Comparison of ENCODE assay signal across 10 cellular contexts in the genomic region with DNA sequence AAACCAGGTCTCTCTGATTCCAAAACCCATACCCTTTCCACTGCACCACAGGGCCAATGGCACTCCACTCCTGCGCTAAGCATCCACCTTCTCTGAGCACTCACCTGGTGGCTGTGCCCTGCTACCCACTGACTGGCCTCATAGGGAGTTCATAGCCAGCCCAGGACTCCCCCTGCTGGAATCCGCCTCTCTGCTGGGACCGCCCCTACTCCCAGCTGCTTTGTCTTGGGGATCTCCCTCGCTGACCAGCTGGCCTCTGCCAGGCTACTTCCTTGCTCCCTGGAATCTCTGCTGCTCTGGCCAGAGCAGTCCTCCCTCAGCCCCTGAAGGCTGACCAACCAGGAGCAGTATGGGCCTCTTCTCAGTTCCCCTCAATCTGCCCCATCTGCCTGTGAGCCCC.
DNase-seq lines count a peak whose midpoint lies in the region; ATAC-seq and TF ChIP-seq lines count a peak whose summit lies in the region.
"Had no signal": no experiment of that assay in that cellular context is flagged by ENCODE, and none has a peak within 500 bp of the region (broad histone marks: within the 10 kb centered on the region; RNA-seq: fewer than 3 reads in every experiment).

No MANE protein-coding gene starts in this region.

- no peak overlapping the region for H3K4me3 ChIP-seq in thyroid gland (replicated peaks in 1 of 3)
- no peak overlapping the region for H3K4me3 ChIP-seq in Peyer's patch
- H3K4me3 ChIP-seq: BLaER1 had no signal

- no peak overlapping the region for H3K27ac Mint-ChIP-seq in activated CD4-positive, alpha-beta memory T cell treated with anti-CD3 and anti-CD28 coated beads for 36 hours
- no peak overlapping the region for H3K27ac Mint-ChIP-seq in activated CD4-positive, alpha-beta memory T cell treated with anti-CD3 and anti-CD28 coated beads, Interleukin-2, amount 10 ng/mL, durations not matched to agents 7 days and 5 days
- H3K27ac Mint-ChIP-seq in T-helper 17 cell: peak overlapping the region; percentile 78

- intact Hi-C loops in activated CD4-positive, alpha-beta memory T cell treated with anti-CD3 and anti-CD28 coated beads for 36 hours (cut with micrococcal nuclease): no loop called here
- intact Hi-C loops in thyroid gland (cut with DNase I): no loop called here

- H3K36me3 Mint-ChIP-seq in activated CD4-positive, alpha-beta memory T cell treated with anti-CD3 and anti-CD28 coated beads for 36 hours: no peaks in the 10 kb centered on the region
- no peaks in the 10 kb centered on the region for H3K36me3 Mint-ChIP-seq in activated CD4-positive, alpha-beta memory T cell treated with anti-CD3 and anti-CD28 coated beads, Interleukin-2, amount 10 ng/mL, durations not matched to agents 7 days and 5 days (ENCODE audit: low read depth)
- no peaks in the 10 kb centered on the region for H3K36me3 Mint-ChIP-seq in T-helper 17 cell (ENCODE audit: low read depth)

- no peaks in the 10 kb centered on the region for H3K27me3 Mint-ChIP-seq in activated CD4-positive, alpha-beta memory T cell treated with anti-CD3 and anti-CD28 coated beads for 36 hours
- H3K27me3 Mint-ChIP-seq in activated CD4-positive, alpha-beta memory T cell treated with anti-CD3 and anti-CD28 coated beads, Interleukin-2, amount 10 ng/mL, durations not matched to agents 7 days and 5 days: peaks cover 13% of the 10 kb centered on the region
- peaks cover 34% of the 10 kb centered on the region for H3K27me3 Mint-ChIP-seq in T-helper 17 cell

- no peak overlapping the region for H3K4me3 Mint-ChIP-seq in activated CD4-positive, alpha-beta memory T cell treated with anti-CD3 and anti-CD28 coated beads for 36 hours
- no peak overlapping the region for H3K4me3 Mint-ChIP-seq in activated CD4-positive, alpha-beta memory T cell treated with anti-CD3 and anti-CD28 coated beads, Interleukin-2, amount 10 ng/mL, durations not matched to agents 7 days and 5 days
- H3K4me3 Mint-ChIP-seq in T-helper 17 cell: no peak overlapping the region

- H3K9me3 Mint-ChIP-seq in activated CD4-positive, alpha-beta memory T cell treated with anti-CD3 and anti-CD28 coated beads for 36 hours: no peaks in the 10 kb centered on the region
- no peaks in the 10 kb centered on the region for H3K9me3 Mint-ChIP-seq in activated CD4-positive, alpha-beta memory T cell treated with anti-CD3 and anti-CD28 coated beads, Interleukin-2, amount 10 ng/mL, durations not matched to agents 7 days and 5 days

- H3K27me3 ChIP-seq in thyroid gland: no peaks in the 10 kb centered on the region
- H3K27me3 ChIP-seq in Peyer's patch: no peaks in the 10 kb centered on the region
- H3K27me3 ChIP-seq: BLaER1 had no signal

- CTCF ChIA-PET in activated CD4-positive, alpha-beta memory T cell treated with anti-CD3 and anti-CD28 coated beads for 36 hours (lab: Charles Lee): interaction anchor here (0.8 kb wide), 1 partner anchor 64 kb away, joined by 3 read pairs; no protein-coding TSS in a partner anchor
- CTCF ChIA-PET in activated CD4-positive, alpha-beta memory T cell treated with anti-CD3 and anti-CD28 coated beads, Interleukin-2, amount 10 ng/mL, durations not matched to agents 7 days and 5 days (lab: Charles Lee): no interaction called here

- peak; percentile 52 for ATAC-seq in HG02981 (IDR thresholded peaks at IDR 0.05; ENCODE audit: unreplicated experiment)
- ATAC-seq in T-helper 17 cell: no peak

- no peaks in the 10 kb centered on the region for H3K4me1 Mint-ChIP-seq in activated CD4-positive, alpha-beta memory T cell treated with anti-CD3 and anti-CD28 coated beads for 36 hours (ENCODE audit: low read depth)
- no peaks in the 10 kb centered on the region for H3K4me1 Mint-ChIP-seq in activated CD4-positive, alpha-beta memory T cell treated with anti-CD3 and anti-CD28 coated beads, Interleukin-2, amount 10 ng/mL, durations not matched to agents 7 days and 5 days
- peaks cover 6% of the 10 kb centered on the region for H3K4me1 Mint-ChIP-seq in T-helper 17 cell

- 49 to 61% methylated on average over 4 of the region's 4 CpGs for WGBS in thyroid gland, 2 donors

- H3K36me3 ChIP-seq in thyroid gland (no peaks in the 10 kb centered on the region), Peyer's patch (no peaks in the 10 kb centered on the region)
- H3K36me3 ChIP-seq: BLaER1 had no signal

- POLR2A ChIA-PET in activated CD4-positive, alpha-beta memory T cell treated with anti-CD3 and anti-CD28 coated beads for 36 hours (lab: Charles Lee): no interaction called here
- POLR2A ChIA-PET in activated CD4-positive, alpha-beta memory T cell treated with anti-CD3 and anti-CD28 coated beads, Interleukin-2, amount 10 ng/mL, durations not matched to agents 7 days and 5 days (lab: Charles Lee): no interaction called here

- H3K9me3 ChIP-seq in T-helper 17 cell (ENCODE audit: control insufficient read depth, low read length, poor library complexity, severe bottlenecking) (no peaks in the 10 kb centered on the region), thyroid gland (no peaks in the 10 kb centered on the region), Peyer's patch (no peaks in the 10 kb centered on the region)
- H3K9me3 ChIP-seq: BLaER1 had no signal

- no peak overlapping the region for H3K27ac ChIP-seq in thyroid gland
- H3K27ac ChIP-seq in Peyer's patch: no peak overlapping the region
- H3K27ac ChIP-seq: BLaER1 had no signal

- no peak for TF ChIP-seq CTCF in thyroid gland (IDR thresholded peaks at IDR 0.05)
- TF ChIP-seq CTCF in Peyer's patch (IDR thresholded peaks at IDR 0.05): no peak

- peaks cover 16 to 20% of the 10 kb centered on the region in 2 donors for H3K4me1 ChIP-seq in thyroid gland
- H3K4me1 ChIP-seq in Peyer's patch: no peaks in the 10 kb centered on the region

- TF ChIP-seq POLR2A in thyroid gland (IDR thresholded peaks at IDR 0.05) (no peak), Peyer's patch (IDR thresholded peaks at IDR 0.05) (no peak)

- DNase-seq in activated CD4-positive, alpha-beta memory T cell treated with anti-CD3 and anti-CD28 coated beads for 36 hours: peak; percentile 10
- no peak for DNase-seq in activated CD4-positive, alpha-beta memory T cell treated with anti-CD3 and anti-CD28 coated beads, Interleukin-2, amount 10 ng/mL, durations not matched to agents 7 days and 5 days
- DNase-seq in T-helper 17 cell (no peak), thyroid gland (peak; percentile 10 to 15), Peyer's patch (no peak), Kasumi-1 (lab: John Stamatoyannopoulos, UW) (no peak), DMS114 treated with DMSO at 0.1 percent for 48 hours (lab: John Stamatoyannopoulos, UW; ENCODE audit: unreplicated experiment) (no peak)
- DNase-seq: T-helper 1 cell had no signal

Comparison
In these comparisons a context has a peak if more than half of its experiments do, and no peak if none do; other contexts are left out.
1. DNase-seq: peak in activated CD4-positive, alpha-beta memory T cell treated with anti-CD3 and anti-CD28 coated beads for 36 hours (single experiment) and thyroid gland (2 of 2); none in activated CD4-positive, alpha-beta memory T cell treated with anti-CD3 and anti-CD28 coated beads, Interleukin-2, amount 10 ng/mL, durations not matched to agents 7 days and 5 days (single experiment), T-helper 17 cell (0 of 3), Peyer's patch (0 of 3), Kasumi-1 (0 of 2) and DMS114 treated with DMSO at 0.1 percent for 48 hours (single experiment).